Comparison of ENCODE assay signal across 15 cellular contexts in the genomic region with DNA sequence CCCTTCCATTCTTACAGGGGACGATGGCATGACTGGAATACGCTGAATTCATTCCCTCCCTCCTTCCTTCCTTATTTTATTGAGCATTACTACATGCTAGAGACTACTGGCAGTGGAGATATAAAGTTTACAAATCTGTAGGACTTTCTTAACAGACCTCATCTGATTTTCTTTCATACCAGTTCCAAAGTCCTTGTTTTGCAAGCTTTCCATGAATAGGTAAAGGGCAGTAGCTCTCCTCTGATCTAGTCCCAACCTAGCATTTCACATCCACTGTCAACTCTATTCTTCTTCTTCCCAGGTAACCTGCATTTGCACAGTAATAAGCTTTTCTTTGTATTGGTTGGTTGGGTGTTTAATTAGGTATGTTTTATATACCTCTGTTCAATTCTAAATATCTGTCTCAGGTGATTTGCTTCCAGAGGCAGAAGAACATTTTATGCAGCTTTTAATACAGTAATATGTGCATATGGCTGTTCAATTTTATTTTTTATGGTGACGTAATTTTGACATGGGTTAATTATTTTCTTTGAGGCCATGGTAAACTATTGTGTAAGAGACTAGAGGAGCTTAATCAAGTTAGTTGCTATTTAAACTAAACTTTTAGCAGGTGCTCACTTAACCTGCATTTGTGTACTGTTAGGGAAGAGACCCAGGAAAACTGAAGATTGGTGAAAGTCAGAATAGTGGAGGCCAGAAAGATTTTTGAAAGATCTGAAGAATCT.
"Had no signal": no experiment of that assay in that cellular context is flagged by ENCODE, and none has a peak within 500 bp of the region (broad histone marks: within the 10 kb centered on the region; RNA-seq: fewer than 3 reads in every experiment).

No MANE protein-coding gene starts in this region.

- H3K27ac ChIP-seq: cardiac muscle cell had no signal

- H3K9me3 ChIP-seq: thyroid gland had no signal

- H3K36me3 ChIP-seq: cardiac muscle cell, thyroid gland had no signal

- ATAC-seq: activated CD4-positive, alpha-beta T cell treated with anti-CD3 and anti-CD28 coated beads for 36 hours; WTC11 had no signal

- DNase-seq: activated CD4-positive, alpha-beta T cell treated with anti-CD3 and anti-CD28 coated beads for 36 hours; activated CD4-positive, alpha-beta T cell treated with anti-CD3 and anti-CD28 coated beads, Interleukin-2, amount 50 U/mL, for 48 hours; foreskin fibroblast; mesenchymal stem cell; nucleus accumbens; posterior cingulate gyrus; stimulated activated CD4-positive, alpha-beta T cell treated with anti-CD3 and anti-CD28 coated beads, Interleukin-12 subunit alpha, Interleukin-12 subunit beta, amount 100 ng/mL, for 4 hours; stimulated activated CD4-positive, alpha-beta T cell treated with anti-CD3 and anti-CD28 coated beads, Interleukin-1b, Interleukin-23, amount 100 ng/mL, for 48 hours; stimulated activated CD8-positive, alpha-beta memory T cell treated with anti-CD3 and anti-CD28 coated beads, Interleukin-4, amount 100 ng/mL, for 48 hours; stimulated activated naive CD4-positive, alpha-beta T cell treated with Interleukin-2 at 50 U/mL for 16 hours; thyroid gland had no signal

- H3K27me3 Mint-ChIP-seq: activated CD4-positive, alpha-beta T cell treated with anti-CD3 and anti-CD28 coated beads for 36 hours; activated naive CD8-positive, alpha-beta T cell had no signal

- H3K27me3 ChIP-seq: cardiac muscle cell, thyroid gland had no signal

- H3K4me3 ChIP-seq: cardiac muscle cell, thyroid gland had no signal

- H3K9me3 Mint-ChIP-seq: nephron had no signal

- H3K4me3 Mint-ChIP-seq: activated CD4-positive, alpha-beta T cell treated with anti-CD3 and anti-CD28 coated beads for 36 hours; activated naive CD8-positive, alpha-beta T cell; nephron; WTC11 had no signal

- H3K27ac Mint-ChIP-seq: activated CD4-positive, alpha-beta T cell treated with anti-CD3 and anti-CD28 coated beads for 36 hours; activated naive CD8-positive, alpha-beta T cell; nephron; WTC11 had no signal
